Comparison of ENCODE assay signal across 36 cellular contexts in genomic region chr19:53904909-53905308, GRCh38. TPM values are rescaled to one million over a fixed set of nuclear protein-coding genes. Genes with fewer than 3 reads are reported as not detected.
"Had no signal": no experiment of that assay in that cellular context is flagged by ENCODE, and none has a peak within 500 bp of the region (broad histone marks: within the 10 kb centered on the region; RNA-seq: fewer than 3 reads in every experiment).

No MANE protein-coding gene starts in this region.

- H3K27ac ChIP-seq: adrenal gland, ascending aorta, epithelial cell of prostate, esophagus squamous epithelium, left lung, lower lobe of right lung, neutrophil, ovary, right lobe of liver, testis, transverse colon had no signal

- H3K4me3 Mint-ChIP-seq: activated B cell treated with CpG ODN at 0.5 μM for 24 hours; activated naive CD4-positive, alpha-beta T cell treated with anti-CD3 and anti-CD28 coated beads for 36 hours; activated naive CD8-positive, alpha-beta T cell treated with anti-CD3 and anti-CD28 coated beads for 36 hours; activated T-helper 1 cell treated with anti-CD3 and anti-CD28 coated beads, Interleukin-12 subunit alpha, Interleukin-12 subunit beta, Interleukin-2, Interleukin-4 antibody, amounts not matched to agents 30 ng/mL and 10 ng/mL and 1 ng/mL, durations not matched to agents 14 hours and 24 hours and 36 hours; brain; dendritic cell treated with granulocyte-macrophage colony-stimulating factor and Interleukin-4, amounts not matched to agents 40 ng/mL and 50 ng/mL, for 4 days; nephron progenitor cell; T-helper 2 cell treated with Interferon-gamma antibody and Interleukin-4, amounts not matched to agents 5 μg/mL and 100 μg/mL, for 36 hours had no signal

- H3K36me3 Mint-ChIP-seq: activated naive CD8-positive, alpha-beta T cell treated with anti-CD3 and anti-CD28 coated beads for 36 hours had no signal

- H3K9me3 ChIP-seq: adrenal gland, ascending aorta, esophagus squamous epithelium, left lung, lower lobe of right lung, neutrophil, ovary, right lobe of liver, testis, transverse colon had no signal

- H3K36me3 ChIP-seq: adrenal gland, ascending aorta, esophagus squamous epithelium, left lung, lower lobe of right lung, neutrophil, ovary, right lobe of liver, transverse colon had no signal

- H3K4me3 ChIP-seq: adrenal gland, ascending aorta, esophagus squamous epithelium, left lung, lower lobe of right lung, ovary, right lobe of liver, testis, transverse colon had no signal

- H3K9me3 Mint-ChIP-seq: activated B cell treated with CpG ODN at 0.5 μM for 24 hours; activated naive CD4-positive, alpha-beta T cell treated with anti-CD3 and anti-CD28 coated beads for 36 hours; activated naive CD8-positive, alpha-beta T cell treated with anti-CD3 and anti-CD28 coated beads for 36 hours; activated T-helper 1 cell treated with anti-CD3 and anti-CD28 coated beads, Interleukin-12 subunit alpha, Interleukin-12 subunit beta, Interleukin-2, Interleukin-4 antibody, amounts not matched to agents 30 ng/mL and 10 ng/mL and 1 ng/mL, durations not matched to agents 14 hours and 24 hours and 36 hours; dendritic cell treated with granulocyte-macrophage colony-stimulating factor and Interleukin-4, amounts not matched to agents 40 ng/mL and 50 ng/mL, for 4 days; nephron progenitor cell; T-helper 2 cell treated with Interferon-gamma antibody and Interleukin-4, amounts not matched to agents 5 μg/mL and 100 μg/mL, for 36 hours had no signal

- H3K27me3 ChIP-seq: testis had no signal

- DNase-seq: activated B cell treated with CpG ODN at 0.5 μM for 24 hours; activated CD4-positive, alpha-beta T cell treated with anti-CD3 and anti-CD28 coated beads, Interleukin-2, amount 50 U/mL, for 4 hours; activated CD8-positive, alpha-beta memory T cell treated with anti-CD3 and anti-CD28 coated beads, Interleukin-2, amount 50 U/mL, for 4 hours; activated effector memory CD4-positive, alpha-beta T cell treated with anti-CD3 and anti-CD28 coated beads, Interleukin-2, amount 50 U/mL, for 16 hours; activated naive CD4-positive, alpha-beta T cell treated with anti-CD3 and anti-CD28 coated beads for 36 hours; activated naive CD8-positive, alpha-beta T cell treated with anti-CD3 and anti-CD28 coated beads for 36 hours; activated T-cell treated with anti-CD3 and anti-CD28 coated beads, Interleukin-2, amount 50 U/mL, for 1 hour; adrenal gland; caudate nucleus; esophagus squamous epithelium; glutamatergic neuron; left lung; lower lobe of right lung; mesendoderm; nephron progenitor cell; ovary; right lobe of liver; stimulated activated CD4-positive, alpha-beta T cell treated with anti-CD3 and anti-CD28 coated beads, Interleukin-2, amount 100 ng/mL, for 48 hours; stimulated activated naive CD4-positive, alpha-beta T cell treated with Interleukin-2 at 50 U/mL for 16 hours; testis; transverse colon had no signal

- H3K27ac Mint-ChIP-seq: activated B cell treated with CpG ODN at 0.5 μM for 24 hours; activated naive CD4-positive, alpha-beta T cell treated with anti-CD3 and anti-CD28 coated beads for 36 hours; activated naive CD8-positive, alpha-beta T cell treated with anti-CD3 and anti-CD28 coated beads for 36 hours; activated T-helper 1 cell treated with anti-CD3 and anti-CD28 coated beads, Interleukin-12 subunit alpha, Interleukin-12 subunit beta, Interleukin-2, Interleukin-4 antibody, amounts not matched to agents 30 ng/mL and 10 ng/mL and 1 ng/mL, durations not matched to agents 14 hours and 24 hours and 36 hours; brain; dendritic cell treated with granulocyte-macrophage colony-stimulating factor and Interleukin-4, amounts not matched to agents 40 ng/mL and 50 ng/mL, for 4 days; progenitor cell of endocrine pancreas; T-helper 2 cell treated with Interferon-gamma antibody and Interleukin-4, amounts not matched to agents 5 μg/mL and 100 μg/mL, for 36 hours had no signal

- FAIRE-seq: frontal cortex, islet of Langerhans had no signal

- H3K4me1 ChIP-seq: adrenal gland, right lobe of liver had no signal

- ATAC-seq: left lung, lower lobe of right lung, right lobe of liver had no signal

RNA-seq across cellular contexts. Expression of gene CACNG7, which starts 4.2 kb away (rescaled TPM):
- total RNA-seq: activated B cell treated with CpG ODN at 0.5 μM for 24 hours; activated CD8-positive, alpha-beta memory T cell treated with anti-CD3 and anti-CD28 coated beads for 36 hours; activated naive CD4-positive, alpha-beta T cell treated with anti-CD3 and anti-CD28 coated beads for 36 hours; activated naive CD8-positive, alpha-beta T cell treated with anti-CD3 and anti-CD28 coated beads for 36 hours; activated T-helper 1 cell treated with anti-CD3 and anti-CD28 coated beads, Interleukin-12 subunit alpha, Interleukin-12 subunit beta, Interleukin-2, Interleukin-4 antibody, amounts not matched to agents 30 ng/mL and 10 ng/mL and 1 ng/mL, durations not matched to agents 14 hours and 24 hours and 36 hours; ascending aorta; esophagus squamous epithelium; left lung; lower lobe of right lung; mononuclear cell; myocyte; ovary; progenitor cell of endocrine pancreas; renal cortical epithelial cell; right lobe of liver; skeletal muscle tissue; transverse colon had no signal

RNA-seq across cellular contexts. Expression of gene PRKCG, which starts 22.9 kb away (rescaled TPM):
- total RNA-seq: activated B cell treated with CpG ODN at 0.5 μM for 24 hours; activated CD8-positive, alpha-beta memory T cell treated with anti-CD3 and anti-CD28 coated beads for 36 hours; activated naive CD4-positive, alpha-beta T cell treated with anti-CD3 and anti-CD28 coated beads for 36 hours; activated T-helper 1 cell treated with anti-CD3 and anti-CD28 coated beads, Interleukin-12 subunit alpha, Interleukin-12 subunit beta, Interleukin-2, Interleukin-4 antibody, amounts not matched to agents 30 ng/mL and 10 ng/mL and 1 ng/mL, durations not matched to agents 14 hours and 24 hours and 36 hours; adrenal gland; ascending aorta; esophagus squamous epithelium; left lung; lower lobe of right lung; myocyte; right lobe of liver; skeletal muscle tissue had no signal
- polyA plus RNA-seq: adrenal gland had no signal

RNA-seq across cellular contexts. Expression of gene CACNG8, which starts 57.8 kb away (rescaled TPM):
- total RNA-seq: activated B cell treated with CpG ODN at 0.5 μM for 24 hours; activated CD8-positive, alpha-beta memory T cell treated with anti-CD3 and anti-CD28 coated beads for 36 hours; activated naive CD4-positive, alpha-beta T cell treated with anti-CD3 and anti-CD28 coated beads for 36 hours; activated naive CD8-positive, alpha-beta T cell treated with anti-CD3 and anti-CD28 coated beads for 36 hours; activated T-helper 1 cell treated with anti-CD3 and anti-CD28 coated beads, Interleukin-12 subunit alpha, Interleukin-12 subunit beta, Interleukin-2, Interleukin-4 antibody, amounts not matched to agents 30 ng/mL and 10 ng/mL and 1 ng/mL, durations not matched to agents 14 hours and 24 hours and 36 hours; esophagus squamous epithelium; mononuclear cell; transverse colon had no signal
